Comparison of ENCODE assay signal across 9 cellular contexts in the genomic region with DNA sequence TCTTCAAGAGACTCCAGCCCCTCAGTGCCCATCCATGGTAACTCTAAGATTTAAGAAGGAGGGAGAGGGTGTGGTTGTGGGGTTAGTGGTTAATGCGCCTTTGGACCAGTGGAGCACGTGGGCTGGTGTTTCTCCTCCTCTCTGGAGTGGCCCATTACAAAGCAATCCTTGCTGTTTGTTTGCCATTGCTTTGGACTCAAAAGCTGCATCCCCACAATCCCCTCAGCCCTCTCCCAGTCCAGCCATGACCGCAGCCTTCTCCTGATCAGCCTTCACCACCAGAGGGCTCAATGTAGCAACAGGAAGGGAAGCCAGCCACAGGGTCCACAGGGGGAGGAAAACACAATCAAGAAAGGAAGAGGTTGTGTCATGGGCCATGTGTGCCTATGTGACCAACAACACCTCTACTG. TPM values are rescaled to one million over a fixed set of nuclear protein-coding genes. Genes with fewer than 3 reads are reported as not detected.
A peak's percentile ranks its signal among the peaks of the same experiment; 100 is the strongest.
DNase-seq lines count a peak whose midpoint lies in the region; ATAC-seq and TF ChIP-seq lines count a peak whose summit lies in the region.
"Had no signal": no experiment of that assay in that cellular context is flagged by ENCODE, and none has a peak within 500 bp of the region (broad histone marks: within the 10 kb centered on the region; RNA-seq: fewer than 3 reads in every experiment).

No MANE protein-coding gene starts in this region.

- H3K4me3 ChIP-seq in left ventricle myocardium inferior (no peak overlapping the region), fibroblast of mammary gland (ENCODE audit: control insufficient read depth, low read depth, low read length) (no peak overlapping the region), spleen (no peak overlapping the region)
- no peak overlapping the region for H3K4me3 ChIP-seq in CD8-positive, alpha-beta memory T cell (ENCODE audit: low read length)

- H3K27me3 Mint-ChIP-seq in CD8-positive, alpha-beta memory T cell, result peaks cover 10 to 30% of the 10 kb centered on the region in 2 donors

- H3K36me3 ChIP-seq in left ventricle myocardium inferior (no peaks in the 10 kb centered on the region), spleen (no peaks in the 10 kb centered on the region)
- H3K36me3 ChIP-seq in CD8-positive, alpha-beta memory T cell (ENCODE audit: insufficient read depth, low read length), result no peaks in the 10 kb centered on the region

- POLR2A ChIA-PET in CD8-positive, alpha-beta memory T cell (lab: Charles Lee), result no interaction called here

- peaks cover 3 to 9% (median 8%) of the 10 kb centered on the region in 5 donors for H3K9me3 Mint-ChIP-seq in CD8-positive, alpha-beta memory T cell

- TF ChIP-seq CTCF in left ventricle myocardium inferior (IDR thresholded peaks at IDR 0.05; ENCODE audit: borderline replicate concordance) (peak; percentile 44), fibroblast of mammary gland (conservative IDR thresholded peaks at IDR 0.05; ENCODE audit: control insufficient read depth, insufficient read depth, low read depth, low read length) (peak; percentile 39), spleen (IDR thresholded peaks at IDR 0.05 in 8 of 11, conservative IDR thresholded peaks at IDR 0.05 in 3 of 11) (peak in 1 of 11 experiments; percentile 18)

- intact Hi-C loops in left ventricle myocardium inferior (cut with micrococcal nuclease), result no loop called here
- intact Hi-C loops in cardiac septum (cut with DNase I), result no loop called here
- intact Hi-C loops in spleen (cut with DNase I; ENCODE audit: low total_unique reads), result no loop called here

- CTCF ChIA-PET in CD8-positive, alpha-beta memory T cell (lab: Charles Lee), result no interaction called here

- no peaks in the 10 kb centered on the region for H3K9me3 ChIP-seq in left ventricle myocardium inferior (replicated peaks)
- H3K9me3 ChIP-seq in CD8-positive, alpha-beta memory T cell (ENCODE audit: low read length), result no peaks in the 10 kb centered on the region
- peaks cover 0 to 15% (median 4%) of the 10 kb centered on the region in 8 donors for H3K9me3 ChIP-seq in spleen

- H3K27me3 ChIP-seq in left ventricle myocardium inferior (ENCODE audit: low read depth), result no peaks in the 10 kb centered on the region
- no peaks in the 10 kb centered on the region for H3K27me3 ChIP-seq in CD8-positive, alpha-beta memory T cell (ENCODE audit: insufficient read depth, low read length, poor library complexity, severe bottlenecking)
- H3K27me3 ChIP-seq in spleen (replicated peaks in 1 of 7), result peaks cover 0 to 11% (median 0%) of the 10 kb centered on the region in 7 donors

- H3K4me1 Mint-ChIP-seq in CD8-positive, alpha-beta memory T cell, result no peaks in the 10 kb centered on the region
- H3K4me1 Mint-ChIP-seq: activated B cell treated with CpG ODN at 0.5 μM for 24 hours had no signal

- H3K27ac Mint-ChIP-seq in CD8-positive, alpha-beta memory T cell, result no peak overlapping the region
- H3K27ac Mint-ChIP-seq: activated B cell treated with CpG ODN at 0.5 μM for 24 hours had no signal

- no peaks in the 10 kb centered on the region for H3K4me1 ChIP-seq in left ventricle myocardium inferior
- H3K4me1 ChIP-seq in CD8-positive, alpha-beta memory T cell (ENCODE audit: insufficient read depth, low read length), result no peaks in the 10 kb centered on the region
- H3K4me1 ChIP-seq in spleen, result no peaks in the 10 kb centered on the region

- H3K27ac ChIP-seq in left ventricle myocardium inferior (replicated peaks), result no peak overlapping the region
- no peak overlapping the region for H3K27ac ChIP-seq in CD8-positive, alpha-beta memory T cell (ENCODE audit: low read depth, low read length)
- no peak overlapping the region for H3K27ac ChIP-seq in spleen

- 52 to 71% (median 62%) methylated on average over 3 of the region's 3 CpGs for WGBS in spleen, 5 donors

- no peak for ATAC-seq in HG03571 (IDR thresholded peaks at IDR 0.05; ENCODE audit: unreplicated experiment)

- H3K36me3 Mint-ChIP-seq in CD8-positive, alpha-beta memory T cell, result peaks cover 0 to 4% (median 0%) of the 10 kb centered on the region in 3 donors

- TF ChIP-seq POLR2A in spleen (IDR thresholded peaks at IDR 0.05), result no peak

- DNase-seq in left ventricle myocardium inferior (no peak), cardiac septum (ENCODE audit: low spot score) (no peak), NCI-H82 (lab: John Stamatoyannopoulos, UW) (peak; percentile 83), fibroblast of mammary gland (ENCODE audit: low read depth) (peak; percentile 19), spleen (no peak)
- DNase-seq in CD8-positive, alpha-beta memory T cell, result no peak
- DNase-seq in stimulated activated CD4-positive, alpha-beta T cell treated with anti-CD3 and anti-CD28 coated beads, Interleukin-2, amount 100 ng/mL, for 24 hours, result no peak
- DNase-seq: activated B cell treated with CpG ODN at 0.5 μM for 24 hours had no signal

- H3K4me3 Mint-ChIP-seq in CD8-positive, alpha-beta memory T cell, result no peak overlapping the region
- H3K4me3 Mint-ChIP-seq: activated B cell treated with CpG ODN at 0.5 μM for 24 hours had no signal

RNA-seq across cellular contexts. Expression of a gene that starts 38.4 kb away (rescaled TPM):
- total RNA-seq in left ventricle myocardium inferior (17.1 TPM), cardiac septum (6.5 TPM), spleen (10 to 100 TPM in 4 of 7 donors, 1 to 10 TPM in 3; 7.4 to 17.9 (median 11.2) TPM)
- total RNA-seq in CD8-positive, alpha-beta memory T cell, result 1 to 10 TPM; 3.9 TPM
- 0.82 TPM for polyA plus RNA-seq in CD8-positive, alpha-beta memory T cell
- 1 to 10 TPM; 2.1 to 4.8 (median 3.9) TPM for polyA plus RNA-seq in spleen

Comparison
In these comparisons a context has a peak if more than half of its experiments do, and no peak if none do; other contexts are left out.
1. DNase-seq: peak in NCI-H82 (single experiment) and fibroblast of mammary gland (single experiment); none in left ventricle myocardium inferior (single experiment), cardiac septum (single experiment), CD8-positive, alpha-beta memory T cell (0 of 5), spleen (single experiment) and stimulated activated CD4-positive, alpha-beta T cell treated with anti-CD3 and anti-CD28 coated beads, Interleukin-2, amount 100 ng/mL, for 24 hours (0 of 2).